9 cellular contexts compared by ENCODE assay signal in genomic region chr14:61444215-61444768, GRCh38.
DNase-seq lines count a peak whose midpoint lies in the region; ATAC-seq and TF ChIP-seq lines count a peak whose summit lies in the region.
"Had no signal": no experiment of that assay in that cellular context is flagged by ENCODE, and none has a peak within 500 bp of the region (broad histone marks: within the 10 kb centered on the region; RNA-seq: fewer than 3 reads in every experiment).

No MANE protein-coding gene starts in this region.

- DNase-seq in activated CD8-positive, alpha-beta memory T cell treated with anti-CD3 and anti-CD28 coated beads for 24 hours = peak; percentile 74
- DNase-seq in stimulated activated CD4-positive, alpha-beta T cell treated with anti-CD3 and anti-CD28 coated beads, Interleukin-12 subunit alpha, Interleukin-12 subunit beta, amount 100 ng/mL, for 48 hours (ENCODE audit: low read depth in 2 of 3, low spot score in 1 of 3) = peak; percentile 48 to 56 (median 51)
- DNase-seq in GM03348 (ENCODE audit: low spot score) = no peak
- no peak for DNase-seq in HCEC 1CT
- no peak for DNase-seq in psoas muscle
- DNase-seq in tibial artery = no peak

- H3K4me3 ChIP-seq in psoas muscle (no peak overlapping the region), tibial artery (no peak overlapping the region)

- no peak overlapping the region for H3K27ac ChIP-seq in psoas muscle
- H3K27ac ChIP-seq in tibial artery = no peak overlapping the region

- intact Hi-C loops in psoas muscle (cut with DNase I) = loop anchor here in 1 of 2 donors (10.0 kb wide), 1 partner anchor 119 kb away; the partner anchor contains the start of gene PRKCH
- intact Hi-C loops in tibial artery (cut with DNase I; ENCODE audit: low total_unique reads) = no loop called here

- peaks cover 12% of the 10 kb centered on the region for H3K4me1 ChIP-seq in psoas muscle
- H3K4me1 ChIP-seq in tibial artery = peaks cover 0 to 7% (median 3%) of the 10 kb centered on the region in 4 donors

- H3K27me3 ChIP-seq in psoas muscle (ENCODE audit: insufficient read depth in 3 of 3, low read length in 2 of 3) (no peaks in the 10 kb centered on the region), tibial artery (peaks cover 0 to 2% of the 10 kb centered on the region in 2 donors)

- H3K9me3 ChIP-seq in psoas muscle (no peaks in the 10 kb centered on the region), tibial artery (no peaks in the 10 kb centered on the region)

- no peaks in the 10 kb centered on the region for H3K36me3 ChIP-seq in psoas muscle (ENCODE audit: insufficient read depth in 1 of 2, low read depth in 1 of 2)
- no peaks in the 10 kb centered on the region for H3K36me3 ChIP-seq in tibial artery

- WGBS in psoas muscle, 3 donors = 65 to 80% (median 74%) methylated on average over 5 of the region's 5 CpGs

- ATAC-seq in GM19468 (IDR thresholded peaks at IDR 0.05; ENCODE audit: extremely low read depth, unreplicated experiment) (peak; percentile 53), HG03460 (IDR thresholded peaks at IDR 0.05; ENCODE audit: unreplicated experiment) (peak; percentile 82), psoas muscle (no peak)
- ATAC-seq: Panc1 had no signal

- TF ChIP-seq CTCF in psoas muscle (IDR thresholded peaks at IDR 0.05) (no peak), tibial artery (IDR thresholded peaks at IDR 0.05) (no peak)

Comparison
In these comparisons a context has a peak if more than half of its experiments do, and no peak if none do; other contexts are left out.
1. ATAC-seq: peak in GM19468 (single experiment) and HG03460 (single experiment); none in psoas muscle (0 of 4).
2. DNase-seq: peak in activated CD8-positive, alpha-beta memory T cell treated with anti-CD3 and anti-CD28 coated beads for 24 hours (single experiment) and stimulated activated CD4-positive, alpha-beta T cell treated with anti-CD3 and anti-CD28 coated beads, Interleukin-12 subunit alpha, Interleukin-12 subunit beta, amount 100 ng/mL, for 48 hours (3 of 3); none in GM03348 (single experiment), HCEC 1CT (single experiment), psoas muscle (0 of 2) and tibial artery (0 of 2).